ENCODE assay signal across 10 cellular contexts in the genomic region with DNA sequence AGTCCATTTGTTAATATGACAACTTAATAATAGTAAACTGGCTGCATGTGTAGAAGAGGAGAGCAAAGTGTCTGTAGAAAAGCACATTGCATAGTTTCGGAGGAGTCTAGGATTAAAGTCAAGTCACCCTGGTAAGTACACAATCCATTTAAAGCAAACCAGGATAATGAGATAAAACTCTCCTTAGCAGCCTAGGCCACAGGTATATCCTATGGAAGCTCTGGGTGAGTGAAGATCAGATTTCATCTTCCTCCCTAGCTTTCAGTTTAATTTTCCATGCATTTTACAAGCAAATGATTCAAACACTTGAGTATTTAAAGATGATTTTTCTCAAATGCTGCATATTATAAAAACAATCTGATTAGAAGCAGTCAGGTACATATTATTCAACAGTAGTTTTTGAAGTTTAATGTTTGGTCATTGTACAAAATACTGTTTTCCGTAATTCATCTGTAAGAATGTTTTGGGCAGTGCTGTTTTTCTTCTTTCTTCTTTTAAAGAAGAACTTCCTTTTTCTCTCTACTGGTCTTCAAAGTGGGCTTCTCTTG. TPM values are rescaled to one million over a fixed set of nuclear protein-coding genes. Genes with fewer than 3 reads are reported as not detected.
DNase-seq lines count a peak whose midpoint lies in the region; ATAC-seq and TF ChIP-seq lines count a peak whose summit lies in the region.
"Had no signal": no experiment of that assay in that cellular context is flagged by ENCODE, and none has a peak within 500 bp of the region (broad histone marks: within the 10 kb centered on the region; RNA-seq: fewer than 3 reads in every experiment).

No MANE protein-coding gene starts in this region.

- no peaks in the 10 kb centered on the region for H3K9me3 Mint-ChIP-seq in CD8-positive, alpha-beta T cell
- H3K9me3 Mint-ChIP-seq in activated naive CD8-positive, alpha-beta T cell treated with anti-CD3 and anti-CD28 coated beads, Interleukin-2, amount 10 ng/mL, durations not matched to agents 7 days and 5 days, result no peaks in the 10 kb centered on the region
- no peaks in the 10 kb centered on the region for H3K9me3 Mint-ChIP-seq in natural killer cell
- H3K9me3 Mint-ChIP-seq: activated naive CD4-positive, alpha-beta T cell treated with anti-CD3 and anti-CD28 coated beads for 36 hours; IgD-negative memory B cell had no signal

- no peaks in the 10 kb centered on the region for H3K36me3 Mint-ChIP-seq in CD8-positive, alpha-beta T cell
- peaks cover 20% of the 10 kb centered on the region for H3K36me3 Mint-ChIP-seq in activated naive CD8-positive, alpha-beta T cell treated with anti-CD3 and anti-CD28 coated beads, Interleukin-2, amount 10 ng/mL, durations not matched to agents 7 days and 5 days
- H3K36me3 Mint-ChIP-seq in natural killer cell, result no peaks in the 10 kb centered on the region

- POLR2A ChIA-PET in CD8-positive, alpha-beta T cell (lab: Charles Lee), result no interaction called here
- POLR2A ChIA-PET in HEK293 (lab: Yijun Ruan, JAX), result no interaction called here
- POLR2A ChIA-PET in activated naive CD8-positive, alpha-beta T cell treated with anti-CD3 and anti-CD28 coated beads, Interleukin-2, amount 10 ng/mL, durations not matched to agents 7 days and 5 days (lab: Charles Lee), result interaction anchor here (1.8 kb wide), 1 partner anchor 10 kb away, joined by 5 read pairs; a partner anchor contains a TSS

- ATAC-seq in CD8-positive, alpha-beta T cell, result no peak
- no peak for ATAC-seq in activated naive CD8-positive, alpha-beta T cell treated with anti-CD3 and anti-CD28 coated beads, Interleukin-2, amount 10 ng/mL, durations not matched to agents 7 days and 5 days (ENCODE audit: low read depth)
- no peak for ATAC-seq in natural killer cell

- H3K4me3 Mint-ChIP-seq in CD8-positive, alpha-beta T cell, result peak overlapping the region; percentile 52
- peak overlapping the region; percentile 66 for H3K4me3 Mint-ChIP-seq in activated naive CD8-positive, alpha-beta T cell treated with anti-CD3 and anti-CD28 coated beads, Interleukin-2, amount 10 ng/mL, durations not matched to agents 7 days and 5 days
- peak overlapping the region; percentile 67 for H3K4me3 Mint-ChIP-seq in natural killer cell
- H3K4me3 Mint-ChIP-seq: activated naive CD4-positive, alpha-beta T cell treated with anti-CD3 and anti-CD28 coated beads for 36 hours had no signal

- no peaks in the 10 kb centered on the region for H3K27me3 Mint-ChIP-seq in CD8-positive, alpha-beta T cell (ENCODE audit: low read depth)
- no peaks in the 10 kb centered on the region for H3K27me3 Mint-ChIP-seq in activated naive CD8-positive, alpha-beta T cell treated with anti-CD3 and anti-CD28 coated beads, Interleukin-2, amount 10 ng/mL, durations not matched to agents 7 days and 5 days
- H3K27me3 Mint-ChIP-seq in natural killer cell (ENCODE audit: low read depth in 2 of 2), result no peaks in the 10 kb centered on the region
- H3K27me3 Mint-ChIP-seq: IgD-negative memory B cell had no signal

- H3K27ac Mint-ChIP-seq in CD8-positive, alpha-beta T cell, result peak overlapping the region; percentile 83
- peak overlapping the region; percentile 63 for H3K27ac Mint-ChIP-seq in activated naive CD8-positive, alpha-beta T cell treated with anti-CD3 and anti-CD28 coated beads, Interleukin-2, amount 10 ng/mL, durations not matched to agents 7 days and 5 days
- peak overlapping the region; percentile 19 to 43 for H3K27ac Mint-ChIP-seq in natural killer cell
- H3K27ac Mint-ChIP-seq: activated naive CD4-positive, alpha-beta T cell treated with anti-CD3 and anti-CD28 coated beads for 36 hours had no signal

- H3K4me1 ChIP-seq in CD8-positive, alpha-beta T cell (ENCODE audit: insufficient read depth, low read length), result peaks cover 60% of the 10 kb centered on the region
- H3K4me1 ChIP-seq in HEK293 (ENCODE audit: control insufficient read depth, insufficient read depth, low read length), result peaks cover 27% of the 10 kb centered on the region

- no peak overlapping the region for H3K4me3 ChIP-seq in CD8-positive, alpha-beta T cell (ENCODE audit: low read depth, low read length)
- no peak overlapping the region for H3K4me3 ChIP-seq in HEK293 (ENCODE audit: low read depth, low read length)

- DNase-seq in CD8-positive, alpha-beta T cell, result no peak
- no peak for DNase-seq in activated naive CD8-positive, alpha-beta T cell treated with anti-CD3 and anti-CD28 coated beads, Interleukin-2, amount 10 ng/mL, durations not matched to agents 7 days and 5 days
- DNase-seq in natural killer cell, result no peak
- DNase-seq in putamen (ENCODE audit: low spot score), result no peak
- no peak for DNase-seq in stimulated activated CD4-positive, alpha-beta T cell treated with anti-CD3 and anti-CD28 coated beads, Interleukin-2, amount 100 ng/mL, for 24 hours
- no peak for DNase-seq in iPS-NIHi7 (ENCODE audit: extremely low spot score)
- DNase-seq: activated CD4-positive, CD25-positive, alpha-beta regulatory T cell; activated naive CD4-positive, alpha-beta T cell treated with anti-CD3 and anti-CD28 coated beads for 36 hours had no signal

- TF ChIP-seq CTCF in CD8-positive, alpha-beta T cell (IDR thresholded peaks at IDR 0.05), result no peak
- TF ChIP-seq CTCF in HEK293 (tag by site-specific recombination; IDR thresholded peaks at IDR 0.05), result no peak
- TF ChIP-seq CTCF in natural killer cell (IDR thresholded peaks at IDR 0.05), result no peak

- peaks cover 76% of the 10 kb centered on the region for H3K4me1 Mint-ChIP-seq in CD8-positive, alpha-beta T cell (ENCODE audit: low read depth)
- H3K4me1 Mint-ChIP-seq in activated naive CD8-positive, alpha-beta T cell treated with anti-CD3 and anti-CD28 coated beads, Interleukin-2, amount 10 ng/mL, durations not matched to agents 7 days and 5 days, result peaks cover 57% of the 10 kb centered on the region
- peaks cover 70 to 72% of the 10 kb centered on the region in 2 donors for H3K4me1 Mint-ChIP-seq in natural killer cell

- H3K9me3 ChIP-seq in CD8-positive, alpha-beta T cell (ENCODE audit: low read length), result no peaks in the 10 kb centered on the region
- H3K9me3 ChIP-seq in HEK293 (ENCODE audit: control insufficient read depth, insufficient read depth, low read depth, low read length), result no peaks in the 10 kb centered on the region

- no peak overlapping the region for H3K27ac ChIP-seq in CD8-positive, alpha-beta T cell (ENCODE audit: low read depth, low read length)
- H3K27ac ChIP-seq in HEK293 (ENCODE audit: extremely low read depth, low read depth, low read length), result peak overlapping the region; percentile 20; the same call in 1 of the 2 replicates

- intact Hi-C loops in CD8-positive, alpha-beta T cell (cut with DNase I, micrococcal nuclease), result no loop called here
- intact Hi-C loops in natural killer cell (cut with micrococcal nuclease), result no loop called here

- CTCF ChIA-PET in CD8-positive, alpha-beta T cell (lab: Charles Lee), result interaction anchor here (1.0 kb wide), 1 partner anchor 16 kb away, joined by 3 read pairs; no protein-coding TSS in a partner anchor
- CTCF ChIA-PET in HEK293 (lab: Yijun Ruan, JAX), result interaction anchor here (0.6 to 1.7 kb wide), 2 partner anchors 9 to 23 kb away, joined by 3 to 5 read pairs; no protein-coding TSS in a partner anchor

- H3K27me3 ChIP-seq in CD8-positive, alpha-beta T cell (ENCODE audit: insufficient read depth, low read length), result no peaks in the 10 kb centered on the region

- no peaks in the 10 kb centered on the region for H3K36me3 ChIP-seq in CD8-positive, alpha-beta T cell (ENCODE audit: insufficient read depth, low read length)
- no peaks in the 10 kb centered on the region for H3K36me3 ChIP-seq in HEK293 (ENCODE audit: control insufficient read depth in 2 of 2, insufficient read depth in 1 of 2, low read length in 2 of 2)

TF ChIP-seq in HEK293, 187 proteins besides CTCF, POLR2A, EP300 and RAD21 (continues in another document):
- TF ChIP-seq SCRT1 (tag by site-specific recombination; IDR thresholded peaks at IDR 0.05; ENCODE audit: borderline replicate concordance), result peak; percentile 39; the same call in 1 of the 2 replicates
- 0 out of 2 replicates have a peak, but pooled peaks have one; percentile 25 for TF ChIP-seq SCRT2 (tag by site-specific recombination; IDR thresholded peaks at IDR 0.05)
- no peak for TF ChIP-seq ZNF610 (tag by site-specific recombination; IDR thresholded peaks at IDR 0.05; ENCODE audit: borderline replicate concordance)
- 0 out of 2 replicates have a peak, but pooled peaks have one; percentile 11 for TF ChIP-seq ZBTB17 (tag by site-specific recombination; IDR thresholded peaks at IDR 0.05)
- TF ChIP-seq, protein P1, sequence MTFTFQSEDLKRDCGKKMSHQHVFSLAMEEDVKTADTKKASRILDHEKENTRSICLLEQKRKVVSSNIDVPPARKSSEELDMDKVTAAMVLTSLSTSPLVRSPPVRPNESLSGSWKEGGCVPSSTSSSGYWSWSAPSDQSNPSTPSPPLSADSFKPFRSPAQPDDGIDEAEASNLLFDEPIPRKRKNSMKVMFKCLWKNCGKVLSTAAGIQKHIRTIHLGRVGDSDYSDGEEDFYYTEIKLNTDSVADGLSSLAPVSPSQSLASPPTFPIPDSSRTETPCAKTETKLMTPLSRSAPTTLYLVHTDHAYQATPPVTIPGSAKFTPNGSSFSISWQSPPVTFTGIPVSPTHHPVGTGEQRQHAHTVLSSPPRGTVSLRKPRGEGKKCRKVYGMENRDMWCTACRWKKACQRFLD (tag by site-specific recombination; IDR thresholded peaks at IDR 0.05), result no peak
- TF ChIP-seq, protein P2, sequence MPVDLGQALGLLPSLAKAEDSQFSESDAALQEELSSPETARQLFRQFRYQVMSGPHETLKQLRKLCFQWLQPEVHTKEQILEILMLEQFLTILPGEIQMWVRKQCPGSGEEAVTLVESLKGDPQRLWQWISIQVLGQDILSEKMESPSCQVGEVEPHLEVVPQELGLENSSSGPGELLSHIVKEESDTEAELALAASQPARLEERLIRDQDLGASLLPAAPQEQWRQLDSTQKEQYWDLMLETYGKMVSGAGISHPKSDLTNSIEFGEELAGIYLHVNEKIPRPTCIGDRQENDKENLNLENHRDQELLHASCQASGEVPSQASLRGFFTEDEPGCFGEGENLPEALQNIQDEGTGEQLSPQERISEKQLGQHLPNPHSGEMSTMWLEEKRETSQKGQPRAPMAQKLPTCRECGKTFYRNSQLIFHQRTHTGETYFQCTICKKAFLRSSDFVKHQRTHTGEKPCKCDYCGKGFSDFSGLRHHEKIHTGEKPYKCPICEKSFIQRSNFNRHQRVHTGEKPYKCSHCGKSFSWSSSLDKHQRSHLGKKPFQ (tag by site-specific recombination; IDR thresholded peaks at IDR 0.05), result no peak
- TF ChIP-seq WT1 (tag by site-specific recombination; IDR thresholded peaks at IDR 0.05), result peak; percentile 64
- peak; percentile 30; the same call in 1 of the 2 replicates for TF ChIP-seq OSR2 (tag by site-specific recombination; IDR thresholded peaks at IDR 0.05)

RNA-seq across cellular contexts. Expression of a gene that starts 10.2 kb away (rescaled TPM):
- 10 to 100 TPM; 17.9 to 18.5 TPM for total RNA-seq in CD8-positive, alpha-beta T cell
- total RNA-seq in activated naive CD8-positive, alpha-beta T cell treated with anti-CD3 and anti-CD28 coated beads, Interleukin-2, amount 10 ng/mL, durations not matched to agents 7 days and 5 days, result 10 to 100 TPM; 11.9 to 12.2 TPM
- total RNA-seq in natural killer cell, result 10 to 100 TPM in 2 of 3 donors, 1 to 10 TPM in 1; 9.1 to 13.5 (median 11.8) TPM

Comparison
In these comparisons a context has a peak if more than half of its experiments do, and no peak if none do; other contexts are left out.
1. H3K27ac Mint-ChIP-seq: peak in every context shown above with its lines; median percentile 83 in CD8-positive, alpha-beta T cell; 63 in activated naive CD8-positive, alpha-beta T cell treated with anti-CD3 and anti-CD28 coated beads, Interleukin-2, amount 10 ng/mL, durations not matched to agents 7 days and 5 days; 31 in natural killer cell.